ENCODE assay signal across 8 cellular contexts in the genomic region with DNA sequence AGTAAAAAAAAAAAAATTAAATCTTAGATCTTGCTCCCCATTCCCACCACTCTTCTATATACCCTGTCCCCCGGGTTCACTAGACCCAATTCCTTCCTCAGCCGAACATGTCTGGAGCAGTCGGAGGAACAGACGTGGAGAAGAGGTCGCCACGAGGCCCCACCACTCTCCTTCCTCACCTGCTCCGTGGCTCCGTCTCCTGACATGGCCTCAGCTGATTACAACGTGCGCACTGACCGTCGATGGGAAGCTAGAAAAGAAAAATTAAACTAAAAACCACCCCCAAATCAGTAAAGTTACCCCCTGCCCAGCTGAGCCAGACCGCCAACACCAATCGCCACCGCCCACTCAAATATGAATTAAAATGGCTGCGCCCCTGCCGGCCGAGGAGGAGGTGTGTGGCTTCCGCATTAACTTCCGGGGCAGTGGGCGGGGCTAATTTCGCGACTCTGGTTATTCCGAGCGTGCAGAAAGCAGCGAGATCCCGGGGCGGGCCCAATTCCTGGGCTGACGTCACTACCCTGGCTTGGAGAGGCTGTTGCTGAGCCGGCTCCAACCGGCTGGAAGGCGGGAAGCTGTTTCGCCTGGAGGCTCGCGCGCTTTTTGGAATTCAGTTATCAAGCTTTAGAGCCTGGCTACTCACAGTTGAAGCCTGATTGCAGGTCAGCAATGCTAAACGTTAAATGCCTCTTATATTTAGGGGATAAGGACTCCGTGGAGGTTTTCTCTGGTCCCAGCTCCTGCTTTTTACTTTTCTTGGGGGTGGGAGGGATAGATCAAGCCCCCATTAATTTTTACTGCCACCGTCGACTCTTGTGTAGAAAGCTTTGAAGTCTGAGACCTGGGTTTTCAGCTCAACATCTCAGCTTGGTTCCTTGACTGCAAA. TPM values are rescaled to one million over a fixed set of nuclear protein-coding genes. Genes with fewer than 3 reads are reported as not detected.
A peak's percentile ranks its signal among the peaks of the same experiment; 100 is the strongest.
DNase-seq lines count a peak whose midpoint lies in the region; ATAC-seq, FAIRE-seq and TF ChIP-seq lines count a peak whose summit lies in the region.

A gene (minus strand): TSS at position 361 of the 886 bp plus-strand sequence. CDS start 155 bp downstream, at position 206.

- no peaks in the 10 kb centered on the region for H3K9me3 ChIP-seq in adipocyte (ENCODE audit: control insufficient read depth, low read length)
- H3K9me3 ChIP-seq in pancreas = no peaks in the 10 kb centered on the region
- no peaks in the 10 kb centered on the region for H3K9me3 ChIP-seq in tibial artery

- H3K4me3 ChIP-seq in GM12875 (ENCODE audit: low read depth, low read length) = peak within 1 kb of the TSS; percentile 74
- H3K4me3 ChIP-seq in adipocyte (ENCODE audit: low read length) = peak within 1 kb of the TSS; percentile 95
- H3K4me3 ChIP-seq in pancreas = peak within 1 kb of the TSS; percentile 41 to 77 (median 65)
- H3K4me3 ChIP-seq in tibial artery = peak within 1 kb of the TSS; percentile 78 to 82

- ATAC-seq in HG02798 (IDR thresholded peaks at IDR 0.05; ENCODE audit: poor library complexity, unreplicated experiment) = peak; percentile 96
- peak; percentile 99 for ATAC-seq in Right ventricle myocardium superior (ENCODE audit: poor library complexity)
- peak; percentile 97 to 99 (median 98) for ATAC-seq in pancreas

- TF ChIP-seq CTCF in GM12875 (IDR thresholded peaks at IDR 0.05; ENCODE audit: borderline replicate concordance, insufficient read depth, low read depth, low read length) (peak; percentile 7; the same call in 1 of the 2 replicates), pancreas (IDR thresholded peaks at IDR 0.05) (peak; percentile 17 to 51 (median 33)), tibial artery (IDR thresholded peaks at IDR 0.05) (peak; percentile 66 to 79)

- H3K4me1 ChIP-seq in adipocyte (ENCODE audit: control insufficient read depth, insufficient read depth, low read length) = peaks cover 29% of the 10 kb centered on the region
- H3K4me1 ChIP-seq in pancreas = peaks cover 8 to 25% (median 13%) of the 10 kb centered on the region in 3 donors
- H3K4me1 ChIP-seq in tibial artery = peaks cover 0 to 37% (median 16%) of the 10 kb centered on the region in 4 donors

- H3K27ac ChIP-seq in pancreas (peak within 1 kb of the TSS; percentile 49 to 86 (median 69)), tibial artery (peak within 1 kb of the TSS; percentile 75 to 77)

- H3K36me3 ChIP-seq in adipocyte (ENCODE audit: control insufficient read depth, insufficient read depth, low read length, severe bottlenecking) (no peaks in the 10 kb centered on the region), pancreas (no peaks in the 10 kb centered on the region), tibial artery (no peaks in the 10 kb centered on the region)

- intact Hi-C loops in Right ventricle myocardium superior (cut with DNase I) (loop anchor here (10.0 kb wide), 1 partner anchor 533 kb away; no protein-coding TSS in a partner anchor), pancreas (cut with DNase I) (loop anchor here in 1 of 3 donors (10.0 kb wide), 1 partner anchor 523 kb away; no protein-coding TSS in a partner anchor), tibial artery (cut with DNase I; ENCODE audit: low total_unique reads) (loop anchor here (2.0 kb wide), 1 partner anchor 97 kb away; no protein-coding TSS in a partner anchor)

- FAIRE-seq in pancreas (lab: Jason Lieb, UNC) = peak; percentile 93

- WGBS in pancreas, 2 donors = 2% methylated on average over 40 of the region's 40 CpGs

- H3K27me3 ChIP-seq in adipocyte (replicated peaks; ENCODE audit: control insufficient read depth, insufficient read depth, low read length) (no peaks in the 10 kb centered on the region), pancreas (no peaks in the 10 kb centered on the region), tibial artery (no peaks in the 10 kb centered on the region)

- peak within 1 kb of the TSS; percentile 91 for H3K9ac ChIP-seq in adipocyte (ENCODE audit: low read length)

- DNase-seq in NCI-H1436 (lab: John Stamatoyannopoulos, UW) (peak; percentile 99), T follicular helper cell (ENCODE audit: low read depth) (peak; percentile 92), adipocyte (ENCODE audit: low read depth) (peak; percentile 100), Right ventricle myocardium superior (peak; percentile 100), pancreas (peak; percentile 100), tibial artery (peak; percentile 100)

RNA-seq across cellular contexts. Expression of the gene that starts here (rescaled TPM):
- total RNA-seq in Right ventricle myocardium superior = 9.6 TPM
- 10 to 100 TPM in 3 of 6 donors, 1 to 10 TPM in 3; 5.0 to 13.6 (median 9.6) TPM for total RNA-seq in pancreas
- 10 to 100 TPM; 24.4 to 25.4 TPM for polyA plus RNA-seq in pancreas

Comparison
In these comparisons a context has a peak if more than half of its experiments do, and no peak if none do; other contexts are left out.
1. Peak in every context shown above with its lines: DNase-seq, ATAC-seq, H3K4me3 ChIP-seq and H3K27ac ChIP-seq.
2. CTCF ChIP-seq: peak in every context shown above with its lines; median percentile 72 in tibial artery; 33 in pancreas; 7 in GM12875.